ENCODE assay signal across 21 cellular contexts in the genomic region with DNA sequence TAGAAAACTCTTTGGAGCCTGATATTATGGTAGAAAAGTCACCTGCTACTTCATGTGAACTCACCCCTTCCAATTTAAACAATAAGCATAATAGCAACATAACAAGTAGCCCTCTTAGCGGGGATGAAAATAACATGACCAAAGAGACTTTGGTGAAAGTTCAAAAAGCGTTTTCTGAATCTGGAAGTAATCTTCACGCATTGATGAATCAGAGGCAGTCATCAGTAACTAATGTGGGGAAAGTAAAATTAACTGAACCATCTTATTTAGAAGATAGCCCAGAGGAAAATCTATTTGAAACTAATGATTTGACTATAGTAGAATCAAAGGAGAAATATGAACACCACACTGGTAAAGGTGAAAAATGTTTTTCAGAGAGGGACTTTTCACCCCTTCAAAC. TPM values are rescaled to one million over a fixed set of nuclear protein-coding genes. Genes with fewer than 3 reads are reported as not detected.
"Had no signal": no experiment of that assay in that cellular context is flagged by ENCODE, and none has a peak within 500 bp of the region (broad histone marks: within the 10 kb centered on the region; RNA-seq: fewer than 3 reads in every experiment).

No MANE protein-coding gene starts in this region.

- H3K27me3 Mint-ChIP-seq: activated CD4-positive, alpha-beta T cell treated with anti-CD3 and anti-CD28 coated beads for 36 hours had no signal

- H3K4me3 Mint-ChIP-seq: activated CD4-positive, alpha-beta T cell treated with anti-CD3 and anti-CD28 coated beads for 36 hours; activated naive CD8-positive, alpha-beta T cell treated with anti-CD3 and anti-CD28 coated beads for 36 hours; activated T-helper 1 cell treated with anti-CD3 and anti-CD28 coated beads, Interleukin-12 subunit alpha, Interleukin-12 subunit beta, Interleukin-2, Interleukin-4 antibody, amounts not matched to agents 30 ng/mL and 10 ng/mL and 1 ng/mL, durations not matched to agents 14 hours and 24 hours and 36 hours; brain; immature natural killer cell; natural killer cell had no signal

- DNase-seq: activated CD4-positive, alpha-beta T cell treated with anti-CD3 and anti-CD28 coated beads for 36 hours; activated CD4-positive, alpha-beta T cell treated with anti-CD3 and anti-CD28 coated beads, Interleukin-2, amount 50 U/mL, for 48 hours; activated naive CD4-positive, alpha-beta T cell; activated naive CD8-positive, alpha-beta T cell treated with anti-CD3 and anti-CD28 coated beads for 36 hours; activated T-cell treated with anti-CD3 and anti-CD28 coated beads for 4 hours; amniotic stem cell; caudate nucleus; heart right ventricle; immature natural killer cell; natural killer cell; pancreas; sigmoid colon; spleen; stimulated activated naive CD4-positive, alpha-beta T cell; thyroid gland had no signal

- ATAC-seq: activated CD4-positive, alpha-beta T cell treated with anti-CD3 and anti-CD28 coated beads for 36 hours; gastroesophageal sphincter; heart right ventricle; natural killer cell; pancreas had no signal

- H3K27ac ChIP-seq: gastroesophageal sphincter, heart right ventricle, neutrophil, pancreas, sigmoid colon, spleen, thyroid gland had no signal

- H3K27me3 ChIP-seq: pancreas, thyroid gland had no signal

- H3K4me1 Mint-ChIP-seq: activated CD4-positive, alpha-beta T cell treated with anti-CD3 and anti-CD28 coated beads for 36 hours; activated naive CD8-positive, alpha-beta T cell treated with anti-CD3 and anti-CD28 coated beads for 36 hours; immature natural killer cell had no signal

- H3K9me3 ChIP-seq: gastroesophageal sphincter, heart right ventricle, neutrophil, pancreas, sigmoid colon, spleen, thyroid gland had no signal

- FAIRE-seq: colon, TTC549 had no signal

- H3K27ac Mint-ChIP-seq: activated CD4-positive, alpha-beta T cell treated with anti-CD3 and anti-CD28 coated beads for 36 hours; activated naive CD8-positive, alpha-beta T cell treated with anti-CD3 and anti-CD28 coated beads for 36 hours; activated T-helper 1 cell treated with anti-CD3 and anti-CD28 coated beads, Interleukin-12 subunit alpha, Interleukin-12 subunit beta, Interleukin-2, Interleukin-4 antibody, amounts not matched to agents 30 ng/mL and 10 ng/mL and 1 ng/mL, durations not matched to agents 14 hours and 24 hours and 36 hours; brain; immature natural killer cell; natural killer cell had no signal

- H3K36me3 ChIP-seq: gastroesophageal sphincter, pancreas, sigmoid colon, thyroid gland had no signal

- H3K4me3 ChIP-seq: gastroesophageal sphincter, heart right ventricle, pancreas, sigmoid colon, spleen, thyroid gland had no signal

- H3K9me3 Mint-ChIP-seq: activated naive CD8-positive, alpha-beta T cell treated with anti-CD3 and anti-CD28 coated beads for 36 hours; activated T-helper 1 cell treated with anti-CD3 and anti-CD28 coated beads, Interleukin-12 subunit alpha, Interleukin-12 subunit beta, Interleukin-2, Interleukin-4 antibody, amounts not matched to agents 30 ng/mL and 10 ng/mL and 1 ng/mL, durations not matched to agents 14 hours and 24 hours and 36 hours; brain; immature natural killer cell; natural killer cell had no signal

- H3K4me1 ChIP-seq: pancreas, sigmoid colon had no signal

RNA-seq across cellular contexts. Expression of a gene that starts 5.1 kb away (rescaled TPM):
- total RNA-seq: natural killer cell had no signal
